ENCODE assay signal across 20 cellular contexts in the genomic region with DNA sequence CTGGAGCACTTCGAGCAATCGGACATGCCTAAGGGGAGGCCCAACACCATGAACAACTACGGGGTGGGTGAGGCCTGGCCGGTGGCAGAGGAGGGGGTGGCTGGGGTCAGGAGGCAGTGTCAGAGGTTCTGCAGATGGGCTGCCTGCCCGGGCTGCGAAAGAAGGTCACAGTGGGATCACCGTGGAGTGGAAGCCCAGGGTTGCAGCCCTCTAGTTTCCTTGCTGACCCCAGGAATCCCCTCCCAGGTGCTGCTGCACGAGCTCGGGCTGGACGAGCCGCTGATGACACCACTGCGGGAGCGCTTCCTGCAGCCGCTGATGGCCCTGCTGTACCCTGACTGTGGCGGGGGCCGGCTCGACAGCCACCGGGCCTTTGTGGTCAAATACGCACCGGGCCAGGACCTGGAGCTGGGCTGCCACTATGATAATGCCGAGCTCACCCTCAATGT. TPM values are rescaled to one million over a fixed set of nuclear protein-coding genes. Genes with fewer than 3 reads are reported as not detected.
A peak's percentile ranks its signal among the peaks of the same experiment; 100 is the strongest.
DNase-seq lines count a peak whose midpoint lies in the region; ATAC-seq, FAIRE-seq and TF ChIP-seq lines count a peak whose summit lies in the region.
"Had no signal": no experiment of that assay in that cellular context is flagged by ENCODE, and none has a peak within 500 bp of the region (broad histone marks: within the 10 kb centered on the region; RNA-seq: fewer than 3 reads in every experiment).

No MANE protein-coding gene starts in this region.

- H3K27ac Mint-ChIP-seq in CD4-positive, alpha-beta T cell, result no peak overlapping the region
- no peak overlapping the region for H3K27ac Mint-ChIP-seq in activated naive CD8-positive, alpha-beta T cell treated with anti-CD3 and anti-CD28 coated beads, Interleukin-2, amount 10 ng/mL, durations not matched to agents 7 days and 5 days
- H3K27ac Mint-ChIP-seq in naive thymus-derived CD8-positive, alpha-beta T cell, result peak overlapping the region in 2 of 10 donors; percentile 62 to 85

- ATAC-seq in CD4-positive, alpha-beta T cell (ENCODE audit: poor library complexity), result no peak
- no peak for ATAC-seq in activated naive CD8-positive, alpha-beta T cell treated with anti-CD3 and anti-CD28 coated beads, Interleukin-2, amount 10 ng/mL, durations not matched to agents 7 days and 5 days (ENCODE audit: low read depth)
- no peak for ATAC-seq in naive thymus-derived CD8-positive, alpha-beta T cell
- ATAC-seq in HG02642 (IDR thresholded peaks at IDR 0.05; ENCODE audit: poor library complexity, unreplicated experiment), result no peak
- ATAC-seq: heart left ventricle, right cardiac atrium had no signal

- peaks cover 28% of the 10 kb centered on the region for H3K36me3 Mint-ChIP-seq in CD4-positive, alpha-beta T cell (ENCODE audit: low read depth)
- H3K36me3 Mint-ChIP-seq in activated naive CD8-positive, alpha-beta T cell treated with anti-CD3 and anti-CD28 coated beads, Interleukin-2, amount 10 ng/mL, durations not matched to agents 7 days and 5 days, result peaks cover 5% of the 10 kb centered on the region
- H3K36me3 Mint-ChIP-seq in naive thymus-derived CD8-positive, alpha-beta T cell, result peaks cover 0 to 9% (median 0%) of the 10 kb centered on the region in 3 donors
- H3K36me3 Mint-ChIP-seq: IgD-negative memory B cell had no signal

- peaks cover 55% of the 10 kb centered on the region for H3K4me1 Mint-ChIP-seq in CD4-positive, alpha-beta T cell (ENCODE audit: low read depth)
- H3K4me1 Mint-ChIP-seq in activated naive CD8-positive, alpha-beta T cell treated with anti-CD3 and anti-CD28 coated beads, Interleukin-2, amount 10 ng/mL, durations not matched to agents 7 days and 5 days, result peaks cover 36% of the 10 kb centered on the region
- peaks cover 18 to 69% (median 55%) of the 10 kb centered on the region in 4 donors for H3K4me1 Mint-ChIP-seq in naive thymus-derived CD8-positive, alpha-beta T cell

- H3K4me3 Mint-ChIP-seq in CD4-positive, alpha-beta T cell, result peak overlapping the region; percentile 98
- H3K4me3 Mint-ChIP-seq in activated naive CD8-positive, alpha-beta T cell treated with anti-CD3 and anti-CD28 coated beads, Interleukin-2, amount 10 ng/mL, durations not matched to agents 7 days and 5 days, result no peak overlapping the region
- H3K4me3 Mint-ChIP-seq in naive thymus-derived CD8-positive, alpha-beta T cell, result peak overlapping the region in 9 of 10 donors; percentile 14 to 82 (median 48)

- intact Hi-C loops in CD4-positive, alpha-beta T cell (cut with DNase I, micrococcal nuclease), result loop anchor here in 1 of 2 experiments (5.0 to 10.0 kb wide), 4 partner anchors 174 to 624 kb away; a partner anchor contains a TSS

- TF ChIP-seq CTCF in 22Rv1 (IDR thresholded peaks at IDR 0.05), result no peak
- no peak for TF ChIP-seq CTCF in CD4-positive, alpha-beta T cell (IDR thresholded peaks at IDR 0.05)

- 0 out of 2 replicates have a peak overlapping the region, but pooled peaks have one; percentile 88 for H3K27ac ChIP-seq in 22Rv1
- no peak overlapping the region for H3K27ac ChIP-seq in CD4-positive, alpha-beta T cell (ENCODE audit: low read depth, low read length)
- H3K27ac ChIP-seq: adrenal gland, cardiac muscle cell, heart left ventricle had no signal

- H3K27me3 ChIP-seq in CD4-positive, alpha-beta T cell (ENCODE audit: control insufficient read depth, insufficient read depth, low read length), result no peaks in the 10 kb centered on the region
- H3K27me3 ChIP-seq: adrenal gland, cardiac muscle cell, heart left ventricle had no signal

- FAIRE-seq in GM12892 (lab: Jason Lieb, UNC), result no peak
- FAIRE-seq: H1 had no signal

- no peaks in the 10 kb centered on the region for H3K9me3 ChIP-seq in CD4-positive, alpha-beta T cell (ENCODE audit: control insufficient read depth, low read length)
- H3K9me3 ChIP-seq: adrenal gland, heart left ventricle had no signal

- CTCF ChIA-PET in CD4-positive, alpha-beta T cell (lab: Charles Lee), result interaction anchor here (0.8 kb wide), 1 partner anchor 13 kb away, joined by 3 read pairs; no protein-coding TSS in a partner anchor

- POLR2A ChIA-PET in CD4-positive, alpha-beta T cell (lab: Charles Lee), result interaction anchor here (0.6 to 2.0 kb wide), 2 partner anchors 48 to 254 kb away, joined by 3 to 9 read pairs; a partner anchor contains a TSS
- POLR2A ChIA-PET in activated naive CD8-positive, alpha-beta T cell treated with anti-CD3 and anti-CD28 coated beads, Interleukin-2, amount 10 ng/mL, durations not matched to agents 7 days and 5 days (lab: Charles Lee), result interaction anchor here (0.7 to 2.9 kb wide), 4 partner anchors 12 to 255 kb away, joined by 3 to 14 read pairs (median 8); a partner anchor contains a TSS
- POLR2A ChIA-PET in naive thymus-derived CD8-positive, alpha-beta T cell (lab: Charles Lee), result interaction anchor here (0.6 to 4.0 kb wide), 5 partner anchors 8 to 712 kb away, joined by 3 to 30 read pairs (median 10); a partner anchor contains a TSS

- no peaks in the 10 kb centered on the region for H3K27me3 Mint-ChIP-seq in CD4-positive, alpha-beta T cell
- H3K27me3 Mint-ChIP-seq in activated naive CD8-positive, alpha-beta T cell treated with anti-CD3 and anti-CD28 coated beads, Interleukin-2, amount 10 ng/mL, durations not matched to agents 7 days and 5 days, result no peaks in the 10 kb centered on the region
- no peaks in the 10 kb centered on the region for H3K27me3 Mint-ChIP-seq in naive thymus-derived CD8-positive, alpha-beta T cell
- H3K27me3 Mint-ChIP-seq: IgD-negative memory B cell had no signal

- DNase-seq in CD4-positive, alpha-beta T cell, result no peak
- peak; percentile 31 for DNase-seq in activated naive CD8-positive, alpha-beta T cell treated with anti-CD3 and anti-CD28 coated beads, Interleukin-2, amount 10 ng/mL, durations not matched to agents 7 days and 5 days
- DNase-seq in naive thymus-derived CD8-positive, alpha-beta T cell, result peak in 1 of 10 donors; percentile 51
- DNase-seq in NCI-H1417 (lab: John Stamatoyannopoulos, UW), result no peak
- no peak for DNase-seq in GM12892 (ENCODE audit: insufficient read length)
- no peak for DNase-seq in iPS-NIHi7 (ENCODE audit: extremely low spot score)
- DNase-seq: islet precursor cell, mammary epithelial cell, MV-4-11, NCI-H2081, NCI-H510A treated with DMSO at 0.1 percent for 48 hours, Right ventricle myocardium superior had no signal

- H3K9me3 Mint-ChIP-seq in CD4-positive, alpha-beta T cell, result no peaks in the 10 kb centered on the region
- no peaks in the 10 kb centered on the region for H3K9me3 Mint-ChIP-seq in activated naive CD8-positive, alpha-beta T cell treated with anti-CD3 and anti-CD28 coated beads, Interleukin-2, amount 10 ng/mL, durations not matched to agents 7 days and 5 days
- H3K9me3 Mint-ChIP-seq in naive thymus-derived CD8-positive, alpha-beta T cell, result no peaks in the 10 kb centered on the region
- H3K9me3 Mint-ChIP-seq: IgD-negative memory B cell had no signal

- TF ChIP-seq POLR2A in GM12892 (IDR thresholded peaks at IDR 0.05; ENCODE audit: low read depth, low read length), result no peak

RNA-seq across cellular contexts. Expression of a gene that starts 1.9 kb away (rescaled TPM):
- total RNA-seq in CD4-positive, alpha-beta T cell, result 100 to 1,000 TPM; 140 to 142 TPM
- total RNA-seq in activated naive CD8-positive, alpha-beta T cell treated with anti-CD3 and anti-CD28 coated beads, Interleukin-2, amount 10 ng/mL, durations not matched to agents 7 days and 5 days, result 100 to 1,000 TPM; 204 to 211 TPM
- 100 to 1,000 TPM; 183 TPM for total RNA-seq in naive thymus-derived CD8-positive, alpha-beta T cell
- 100 to 1,000 TPM; 209 to 256 (median 222) TPM for polyA plus RNA-seq in naive thymus-derived CD8-positive, alpha-beta T cell
- 157 TPM for polyA plus RNA-seq in GM12892 (2012; ENCODE audit: missing spikeins)

RNA-seq across cellular contexts. Expression of a gene that starts 3.5 kb away (rescaled TPM):
- 10 to 100 TPM; 12.0 to 14.9 TPM for total RNA-seq in CD4-positive, alpha-beta T cell
- total RNA-seq in activated naive CD8-positive, alpha-beta T cell treated with anti-CD3 and anti-CD28 coated beads, Interleukin-2, amount 10 ng/mL, durations not matched to agents 7 days and 5 days, result 10 to 100 TPM; 33.8 to 35.5 TPM
- total RNA-seq in naive thymus-derived CD8-positive, alpha-beta T cell, result 10 to 100 TPM; 35.1 TPM
- 10 to 100 TPM in 2 of 3 donors, 1 to 10 TPM in 1; 7.7 to 15.9 (median 15.4) TPM for polyA plus RNA-seq in naive thymus-derived CD8-positive, alpha-beta T cell
- polyA plus RNA-seq in GM12892 (2012; ENCODE audit: missing spikeins), result 8.8 TPM

RNA-seq across cellular contexts. Expression of a gene that starts 12.3 kb away (rescaled TPM):
- total RNA-seq in CD4-positive, alpha-beta T cell, result 1 to 10 TPM; 5.4 to 6.2 TPM
- 1 to 10 TPM; 7.0 to 9.2 TPM for total RNA-seq in activated naive CD8-positive, alpha-beta T cell treated with anti-CD3 and anti-CD28 coated beads, Interleukin-2, amount 10 ng/mL, durations not matched to agents 7 days and 5 days
- 1 to 10 TPM; 6.2 to 7.0 TPM for total RNA-seq in naive thymus-derived CD8-positive, alpha-beta T cell
- 1 to 10 TPM in 1 of 3 donors, under 1 TPM in 2; 0.45 to 1.4 (median 0.80) TPM for polyA plus RNA-seq in naive thymus-derived CD8-positive, alpha-beta T cell
- polyA plus RNA-seq in GM12892 (2012; ENCODE audit: missing spikeins), result 0.40 TPM
